ENCODE assay signal across 8 cellular contexts in genomic region chr6:73580247-73581149, GRCh38.
A peak's percentile ranks its signal among the peaks of the same experiment; 100 is the strongest.
DNase-seq lines count a peak whose midpoint lies in the region; ATAC-seq and TF ChIP-seq lines count a peak whose summit lies in the region.

No MANE protein-coding gene starts in this region.

- no peak overlapping the region for H3K9ac ChIP-seq in DND-41 (ENCODE audit: low read depth, low read length)

- DNase-seq in DND-41 (no peak), NCI-H2081 (lab: John Stamatoyannopoulos, UW) (no peak)
- peak; percentile 24 to 62 (median 29) for DNase-seq in activated CD4-positive, CD25-positive, alpha-beta regulatory T cell (lab: John Stamatoyannopoulos, UW)
- DNase-seq in central memory CD8-positive, alpha-beta T cell (ENCODE audit: low spot score in 2 of 2) = no peak
- DNase-seq in stimulated activated CD4-positive, alpha-beta T cell treated with anti-CD3 and anti-CD28 coated beads, Interleukin-1b, Interleukin-23, amount 100 ng/mL, for 1 hour (ENCODE audit: low read depth in 2 of 2) = peak; percentile 46 to 53

- peak; percentile 48 for TF ChIP-seq RAD21 in Ishikawa (IDR thresholded peaks at IDR 0.05; ENCODE audit: low read depth)

- H3K27ac Mint-ChIP-seq in central memory CD8-positive, alpha-beta T cell (ENCODE audit: low read depth) = peak overlapping the region; percentile 96

- peaks cover 15% of the 10 kb centered on the region for H3K4me1 Mint-ChIP-seq in central memory CD8-positive, alpha-beta T cell

- no peak overlapping the region for H3K27ac ChIP-seq in DND-41 (ENCODE audit: low read length)
- H3K27ac ChIP-seq in layer of hippocampus (ENCODE audit: low read depth, low read length) = peak overlapping the region; percentile 96

- H3K79me2 ChIP-seq in DND-41 (ENCODE audit: insufficient read depth, low read length) = no peaks in the 10 kb centered on the region

- peaks cover 6% of the 10 kb centered on the region for H3K36me3 Mint-ChIP-seq in central memory CD8-positive, alpha-beta T cell (ENCODE audit: insufficient read depth)

- TF ChIP-seq EP300 in Ishikawa (IDR thresholded peaks at IDR 0.05; ENCODE audit: borderline replicate concordance) = peak; percentile 96

- no peaks in the 10 kb centered on the region for H3K36me3 ChIP-seq in DND-41 (ENCODE audit: insufficient read depth, low read length)

- no peak for ATAC-seq in DND-41 (ENCODE audit: insufficient read depth, low read depth)
- peak; percentile 82 for ATAC-seq in GM21717 (IDR thresholded peaks at IDR 0.05; ENCODE audit: unreplicated experiment)
- ATAC-seq in central memory CD8-positive, alpha-beta T cell (replicated peaks; ENCODE audit: extremely low read depth, poor library complexity, severe bottlenecking) = peak; percentile 47

- H3K4me2 ChIP-seq in DND-41 (ENCODE audit: insufficient read depth, low read length) = no peak overlapping the region

- H2AFZ ChIP-seq in DND-41 (ENCODE audit: low read depth, low read length) = peak overlapping the region; percentile 28; the same call in 1 of the 2 replicates

- H3K27me3 ChIP-seq in DND-41 (ENCODE audit: insufficient read depth, low read length, poor library complexity) = no peaks in the 10 kb centered on the region
- H3K27me3 ChIP-seq in layer of hippocampus (ENCODE audit: control insufficient read depth, insufficient read depth, low read length) = no peaks in the 10 kb centered on the region

- H3K4me3 ChIP-seq in DND-41 (ENCODE audit: low read depth in 1 of 2, low read length in 2 of 2) = no peak overlapping the region

- H3K4me1 ChIP-seq in DND-41 (ENCODE audit: insufficient read depth, low read length) = peaks cover 7% of the 10 kb centered on the region

- H3K27me3 Mint-ChIP-seq in central memory CD8-positive, alpha-beta T cell = no peaks in the 10 kb centered on the region

- TF ChIP-seq CTCF in DND-41 (IDR thresholded peaks at IDR 0.05; ENCODE audit: borderline replicate concordance, extremely low read depth, low read length, poor library complexity, severe bottlenecking) = no peak

- H3K9me3 Mint-ChIP-seq in central memory CD8-positive, alpha-beta T cell = peaks cover 4% of the 10 kb centered on the region

- no peaks in the 10 kb centered on the region for H3K9me3 ChIP-seq in DND-41 (ENCODE audit: insufficient read depth, low read length, severe bottlenecking)

- no peaks in the 10 kb centered on the region for H4K20me1 ChIP-seq in DND-41 (ENCODE audit: insufficient read depth, low read length)

- peak overlapping the region; percentile 67 for H3K4me3 Mint-ChIP-seq in central memory CD8-positive, alpha-beta T cell

TF ChIP-seq in Ishikawa, 13 proteins besides CTCF, POLR2A, EP300 and RAD21:
- no peak for TF ChIP-seq EGR1 (IDR thresholded peaks at IDR 0.05)
- peak; percentile 14; the same call in 1 of the 2 replicates for TF ChIP-seq REST (IDR thresholded peaks at IDR 0.05; ENCODE audit: low read depth)
- peak; percentile 93 for TF ChIP-seq TEAD4 (IDR thresholded peaks at IDR 0.05)
- TF ChIP-seq CREB1 (IDR thresholded peaks at IDR 0.05; ENCODE audit: low read depth) = peak; percentile 65
- peak; percentile 95 for TF ChIP-seq TCF12 (IDR thresholded peaks at IDR 0.05; ENCODE audit: low read depth)
- TF ChIP-seq FOXM1 (IDR thresholded peaks at IDR 0.05; ENCODE audit: borderline replicate concordance, low read depth) = peak; percentile 84
- TF ChIP-seq NFIC (IDR thresholded peaks at IDR 0.05) = peak; percentile 80
- no peak; the same call in 1 of the 2 replicates for TF ChIP-seq MAX (IDR thresholded peaks at IDR 0.05)

Comparison
In these comparisons a context has a peak if more than half of its experiments do, and no peak if none do; other contexts are left out.
1. DNase-seq: peak in activated CD4-positive, CD25-positive, alpha-beta regulatory T cell (4 of 4) and stimulated activated CD4-positive, alpha-beta T cell treated with anti-CD3 and anti-CD28 coated beads, Interleukin-1b, Interleukin-23, amount 100 ng/mL, for 1 hour (2 of 2); none in DND-41 (single experiment), central memory CD8-positive, alpha-beta T cell (0 of 2) and NCI-H2081 (0 of 2).